10 cellular contexts compared by ENCODE assay signal in the genomic region with DNA sequence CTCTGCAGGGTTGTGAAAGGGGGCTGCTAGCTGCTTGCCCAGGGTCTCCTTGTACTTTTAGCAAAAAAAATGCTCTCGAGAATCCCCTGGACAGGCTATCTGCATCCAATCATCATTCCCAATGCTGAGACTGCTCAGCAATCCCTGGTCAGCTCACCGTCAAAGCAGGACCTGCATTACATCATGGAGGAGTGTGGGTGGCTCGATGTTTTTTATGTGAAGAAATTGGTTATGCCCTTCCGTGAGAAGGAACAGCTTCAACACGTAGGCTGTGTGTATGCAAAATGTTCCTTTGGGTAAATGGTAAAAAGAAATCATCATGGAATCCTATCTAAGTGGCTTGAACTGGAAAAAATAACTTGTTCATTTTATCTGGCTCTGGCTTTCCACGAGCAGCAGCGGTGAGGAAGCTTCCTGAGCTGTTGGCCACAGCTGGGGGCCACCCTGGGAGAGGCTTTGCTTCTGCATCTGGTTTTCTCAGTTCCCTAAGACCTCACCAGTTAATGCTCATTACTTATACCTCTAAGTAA.
DNase-seq lines count a peak whose midpoint lies in the region; ATAC-seq, FAIRE-seq and TF ChIP-seq lines count a peak whose summit lies in the region.
"Had no signal": no experiment of that assay in that cellular context is flagged by ENCODE, and none has a peak within 500 bp of the region (broad histone marks: within the 10 kb centered on the region; RNA-seq: fewer than 3 reads in every experiment).

No MANE protein-coding gene starts in this region.

- H3K27ac ChIP-seq in caudate nucleus (ENCODE audit: low read depth, low read length), result no peak overlapping the region

- H3K9me3 Mint-ChIP-seq in activated T-helper 1 cell treated with anti-CD3 and anti-CD28 coated beads, Interleukin-12 subunit alpha, Interleukin-12 subunit beta, Interleukin-2, Interleukin-4 antibody, amounts not matched to agents 30 ng/mL and 10 ng/mL and 1 ng/mL, durations not matched to agents 14 hours and 24 hours and 36 hours, result no peaks in the 10 kb centered on the region
- no peaks in the 10 kb centered on the region for H3K9me3 Mint-ChIP-seq in natural killer cell treated with Interleukin-12 subunit alpha and Interleukin-12 subunit beta and Interleukin-15 and Interleukin-18, amount 100 ng/mL, for 72 hours
- H3K9me3 Mint-ChIP-seq: nephron progenitor cell had no signal

- peak overlapping the region; percentile 50 for H3K4me3 Mint-ChIP-seq in activated T-helper 1 cell treated with anti-CD3 and anti-CD28 coated beads, Interleukin-12 subunit alpha, Interleukin-12 subunit beta, Interleukin-2, Interleukin-4 antibody, amounts not matched to agents 30 ng/mL and 10 ng/mL and 1 ng/mL, durations not matched to agents 14 hours and 24 hours and 36 hours
- H3K4me3 Mint-ChIP-seq in natural killer cell treated with Interleukin-12 subunit alpha and Interleukin-12 subunit beta and Interleukin-15 and Interleukin-18, amount 100 ng/mL, for 72 hours, result peak overlapping the region; percentile 61
- H3K4me3 Mint-ChIP-seq: nephron progenitor cell had no signal

- TF ChIP-seq POLR2A in GM12891 (IDR thresholded peaks at IDR 0.05; ENCODE audit: low read depth, low read length), result no peak

- DNase-seq in GM12891 (ENCODE audit: insufficient read length, low spot score), result no peak
- DNase-seq in activated T-helper 1 cell treated with anti-CD3 and anti-CD28 coated beads, Interleukin-12 subunit alpha, Interleukin-12 subunit beta, Interleukin-2, Interleukin-4 antibody, amounts not matched to agents 30 ng/mL and 10 ng/mL and 1 ng/mL, durations not matched to agents 14 hours and 24 hours and 36 hours (ENCODE audit: low spot score), result no peak
- DNase-seq in natural killer cell treated with Interleukin-12 subunit alpha and Interleukin-12 subunit beta and Interleukin-15 and Interleukin-18, amount 100 ng/mL, for 72 hours (ENCODE audit: low spot score), result no peak
- no peak for DNase-seq in NCI-H446 (lab: John Stamatoyannopoulos, UW)
- DNase-seq in DMS153 (lab: John Stamatoyannopoulos, UW), result no peak
- DNase-seq in caudate nucleus (lab: John Stamatoyannopoulos, UW), result no peak
- DNase-seq: nephron progenitor cell had no signal

- intact Hi-C loops in activated T-helper 1 cell treated with anti-CD3 and anti-CD28 coated beads, Interleukin-12 subunit alpha, Interleukin-12 subunit beta, Interleukin-2, Interleukin-4 antibody, amounts not matched to agents 30 ng/mL and 10 ng/mL and 1 ng/mL, durations not matched to agents 14 hours and 24 hours and 36 hours (cut with micrococcal nuclease), result loop anchor here (10.0 kb wide), 1 partner anchor 523 kb away; no protein-coding TSS in a partner anchor

- no peaks in the 10 kb centered on the region for H3K27me3 Mint-ChIP-seq in activated T-helper 1 cell treated with anti-CD3 and anti-CD28 coated beads, Interleukin-12 subunit alpha, Interleukin-12 subunit beta, Interleukin-2, Interleukin-4 antibody, amounts not matched to agents 30 ng/mL and 10 ng/mL and 1 ng/mL, durations not matched to agents 14 hours and 24 hours and 36 hours (ENCODE audit: insufficient read depth)
- no peaks in the 10 kb centered on the region for H3K27me3 Mint-ChIP-seq in natural killer cell treated with Interleukin-12 subunit alpha and Interleukin-12 subunit beta and Interleukin-15 and Interleukin-18, amount 100 ng/mL, for 72 hours

- peaks cover 56% of the 10 kb centered on the region for H3K36me3 Mint-ChIP-seq in activated T-helper 1 cell treated with anti-CD3 and anti-CD28 coated beads, Interleukin-12 subunit alpha, Interleukin-12 subunit beta, Interleukin-2, Interleukin-4 antibody, amounts not matched to agents 30 ng/mL and 10 ng/mL and 1 ng/mL, durations not matched to agents 14 hours and 24 hours and 36 hours (ENCODE audit: low read depth)
- peaks cover 6% of the 10 kb centered on the region for H3K36me3 Mint-ChIP-seq in natural killer cell treated with Interleukin-12 subunit alpha and Interleukin-12 subunit beta and Interleukin-15 and Interleukin-18, amount 100 ng/mL, for 72 hours

- ATAC-seq in HG03095 (IDR thresholded peaks at IDR 0.05; ENCODE audit: unreplicated experiment) (peak; percentile 46), GM18873 (IDR thresholded peaks at IDR 0.05; ENCODE audit: low FRiP score, unreplicated experiment) (no peak)
- no peak for ATAC-seq in natural killer cell treated with Interleukin-12 subunit alpha and Interleukin-12 subunit beta and Interleukin-15 and Interleukin-18, amount 100 ng/mL, for 72 hours

- FAIRE-seq in GM12891 (lab: Jason Lieb, UNC), result no peak
- FAIRE-seq: G401.6 had no signal

- H3K27ac Mint-ChIP-seq in activated T-helper 1 cell treated with anti-CD3 and anti-CD28 coated beads, Interleukin-12 subunit alpha, Interleukin-12 subunit beta, Interleukin-2, Interleukin-4 antibody, amounts not matched to agents 30 ng/mL and 10 ng/mL and 1 ng/mL, durations not matched to agents 14 hours and 24 hours and 36 hours, result peak overlapping the region; percentile 96
- H3K27ac Mint-ChIP-seq in natural killer cell treated with Interleukin-12 subunit alpha and Interleukin-12 subunit beta and Interleukin-15 and Interleukin-18, amount 100 ng/mL, for 72 hours, result peak overlapping the region in 1 of 2 donors; percentile 99
- H3K27ac Mint-ChIP-seq: nephron progenitor cell had no signal

- H3K4me1 Mint-ChIP-seq in activated T-helper 1 cell treated with anti-CD3 and anti-CD28 coated beads, Interleukin-12 subunit alpha, Interleukin-12 subunit beta, Interleukin-2, Interleukin-4 antibody, amounts not matched to agents 30 ng/mL and 10 ng/mL and 1 ng/mL, durations not matched to agents 14 hours and 24 hours and 36 hours (ENCODE audit: low read depth), result peaks cover 99% of the 10 kb centered on the region
- peaks cover 87 to 100% of the 10 kb centered on the region in 2 donors for H3K4me1 Mint-ChIP-seq in natural killer cell treated with Interleukin-12 subunit alpha and Interleukin-12 subunit beta and Interleukin-15 and Interleukin-18, amount 100 ng/mL, for 72 hours (ENCODE audit: low read depth in 2 of 2)

TF ChIP-seq in GM12891, 5 proteins besides CTCF, POLR2A, EP300 and RAD21:
- TF ChIP-seq POU2F2 (IDR thresholded peaks at IDR 0.05; ENCODE audit: low read depth, low read length) (no peak), TAF1 (IDR thresholded peaks at IDR 0.05; ENCODE audit: low read depth, low read length) (0 out of 2 replicates have a peak, but pooled peaks have one; percentile 11), PAX5 (IDR thresholded peaks at IDR 0.05; ENCODE audit: insufficient read depth, low read length, severe bottlenecking) (no peak), POLR2AphosphoS5 (IDR thresholded peaks at IDR 0.05; ENCODE audit: low read depth, low read length) (no peak), SPI1 (IDR thresholded peaks at IDR 0.05; ENCODE audit: low read depth, low read length) (peak; percentile 85)
TF ChIP-seq in GM12891: peak in this region for 2.
